In genomic region chr22:23237201-23237798, GRCh38 we compare ENCODE assay signal across 10 cellular contexts. TPM values are rescaled to one million over a fixed set of nuclear protein-coding genes. Genes with fewer than 3 reads are reported as not detected.
DNase-seq lines count a peak whose midpoint lies in the region; ATAC-seq and TF ChIP-seq lines count a peak whose summit lies in the region.
"Had no signal": no experiment of that assay in that cellular context is flagged by ENCODE, and none has a peak within 500 bp of the region (broad histone marks: within the 10 kb centered on the region; RNA-seq: fewer than 3 reads in every experiment).

No MANE protein-coding gene starts in this region.

- H3K4me1 Mint-ChIP-seq in endodermal cell: peaks cover 65% of the 10 kb centered on the region

- H3K4me3 ChIP-seq in endodermal cell (ENCODE audit: low read length): peak overlapping the region; percentile 74

- no peak for ATAC-seq in GM21717 (IDR thresholded peaks at IDR 0.05; ENCODE audit: unreplicated experiment)

- H3K27ac Mint-ChIP-seq in endodermal cell: peak overlapping the region; percentile 80

- peaks cover 7% of the 10 kb centered on the region for H3K9me3 ChIP-seq in endodermal cell (ENCODE audit: control insufficient read depth, low read length)

- DNase-seq in ELF-1 (ENCODE audit: low read depth, low spot score): peak; percentile 65
- peak; percentile 71 for DNase-seq in NCI-H510A (lab: John Stamatoyannopoulos, UW)
- peak; percentile 99 for DNase-seq in endodermal cell
- peak; percentile 90 for DNase-seq in occipital lobe (lab: John Stamatoyannopoulos, UW)
- DNase-seq in stimulated activated CD4-positive, alpha-beta T cell treated with anti-CD3 and anti-CD28 coated beads, Interleukin-4, amount 100 ng/mL, for 24 hours: no peak
- DNase-seq in EL: no peak
- DNase-seq in mesenteric fat pad (ENCODE audit: low spot score): no peak
- DNase-seq: amniotic stem cell, naive B cell had no signal

- peaks cover 41% of the 10 kb centered on the region for H3K4me1 ChIP-seq in endodermal cell (ENCODE audit: control insufficient read depth, insufficient read depth, low read length)

- H3K27ac ChIP-seq in endodermal cell (ENCODE audit: low read depth, low read length): peak overlapping the region; percentile 85

- 36 to 38% methylated on average over 9 to 16 of the region's 16 CpGs for WGBS in endodermal cell (ENCODE audit: insufficient coverage in 1 of 2, insufficient read length in 1 of 2), 2 experiments

- H3K27me3 Mint-ChIP-seq in endodermal cell (ENCODE audit: insufficient read depth): no peaks in the 10 kb centered on the region
- H3K27me3 Mint-ChIP-seq: naive B cell had no signal

- no peak for TF ChIP-seq CTCF in endodermal cell (conservative IDR thresholded peaks at IDR 0.05)

- peak overlapping the region; percentile 39 for H3K9ac ChIP-seq in endodermal cell (ENCODE audit: extremely low read depth, low read length, poor library complexity, severe bottlenecking)

- peaks cover 23% of the 10 kb centered on the region for H3K36me3 Mint-ChIP-seq in endodermal cell (ENCODE audit: low read depth)

- H3K27me3 ChIP-seq in endodermal cell (ENCODE audit: control insufficient read depth, insufficient read depth, low read length, poor library complexity, severe bottlenecking): no peaks in the 10 kb centered on the region

- H3K36me3 ChIP-seq in endodermal cell (ENCODE audit: control insufficient read depth, insufficient read depth, low read length): peaks cover 17% of the 10 kb centered on the region

- H3K9me3 Mint-ChIP-seq in endodermal cell: peaks cover 3% of the 10 kb centered on the region

- peak overlapping the region; percentile 45 for H3K4me3 Mint-ChIP-seq in endodermal cell
- H3K4me3 Mint-ChIP-seq: naive B cell had no signal

RNA-seq across cellular contexts. Expression of gene BCR, which starts 57.0 kb away (rescaled TPM):
- total RNA-seq in endodermal cell: 100 to 1,000 TPM; 102 to 172 TPM
- polyA plus RNA-seq in endodermal cell (2013, experiment 1 of 2): 52.0 TPM
- polyA plus RNA-seq in endodermal cell (2013, experiment 2 of 2): 54.4 TPM
- total RNA-seq in occipital lobe: 53.2 TPM
- 98.1 TPM for total RNA-seq in mesenteric fat pad

Comparison
In these comparisons a context has a peak if more than half of its experiments do, and no peak if none do; other contexts are left out.
1. DNase-seq: peak in ELF-1 (single experiment), NCI-H510A (single experiment), endodermal cell (single experiment) and occipital lobe (single experiment); none in stimulated activated CD4-positive, alpha-beta T cell treated with anti-CD3 and anti-CD28 coated beads, Interleukin-4, amount 100 ng/mL, for 24 hours (single experiment), EL (single experiment) and mesenteric fat pad (single experiment).